Comparison of ENCODE assay signal across 18 cellular contexts in the genomic region with DNA sequence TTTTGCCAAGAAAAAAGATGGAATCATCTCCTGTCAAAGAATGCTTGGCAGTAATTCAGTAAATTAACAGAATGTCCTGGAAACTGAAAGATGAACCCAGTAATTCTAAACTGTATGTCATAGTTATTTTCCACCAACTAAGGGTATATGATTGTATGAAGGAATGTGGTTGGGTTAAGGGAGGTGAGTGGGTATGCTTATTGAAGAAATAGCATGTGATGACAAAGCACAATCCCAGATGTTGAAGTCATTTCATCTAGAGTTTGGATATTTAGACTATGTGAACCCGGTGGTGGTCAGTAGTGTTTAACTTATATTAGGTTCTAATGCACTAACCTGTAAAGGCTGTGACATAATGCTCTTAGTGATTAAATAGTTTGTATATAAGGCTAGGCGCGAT.
"Had no signal": no experiment of that assay in that cellular context is flagged by ENCODE, and none has a peak within 500 bp of the region (broad histone marks: within the 10 kb centered on the region; RNA-seq: fewer than 3 reads in every experiment).

No MANE protein-coding gene starts in this region.

- H3K27ac Mint-ChIP-seq: activated CD4-positive, alpha-beta T cell treated with anti-CD3 and anti-CD28 coated beads for 36 hours; activated T-helper 1 cell treated with anti-CD3 and anti-CD28 coated beads, Interleukin-12 subunit alpha, Interleukin-12 subunit beta, Interleukin-2, Interleukin-4 antibody, amounts not matched to agents 30 ng/mL and 10 ng/mL and 1 ng/mL, durations not matched to agents 14 hours and 24 hours and 36 hours; memory B cell; naive thymus-derived CD8-positive, alpha-beta T cell; WTC11 had no signal

- H3K4me1 ChIP-seq: body of pancreas, heart right ventricle, thyroid gland had no signal

- DNase-seq: activated CD4-positive, alpha-beta T cell treated with anti-CD3 and anti-CD28 coated beads for 36 hours; activated CD4-positive, alpha-beta T cell treated with anti-CD3 and anti-CD28 coated beads, Interleukin-2, amount 50 U/mL, for 48 hours; activated gamma-delta T cell treated with Interleukin-2 at 50 U/mL for 16 hours; activated T-cell treated with anti-CD3 and anti-CD28 coated beads for 4 hours; amniotic stem cell; body of pancreas; caudate nucleus; heart right ventricle; naive thymus-derived CD8-positive, alpha-beta T cell; retina; stimulated activated CD4-positive, alpha-beta T cell treated with anti-CD3 and anti-CD28 coated beads, Interleukin-12 subunit alpha, Interleukin-12 subunit beta, amount 100 ng/mL, for 4 hours; stimulated activated CD4-positive, alpha-beta T cell treated with anti-CD3 and anti-CD28 coated beads, Interleukin-2, amount 100 ng/mL, for 24 hours; stimulated activated naive CD4-positive, alpha-beta T cell treated with Interleukin-2 at 50 U/mL for 16 hours; thyroid gland had no signal

- H3K27ac ChIP-seq: body of pancreas, heart right ventricle, thyroid gland had no signal

- H3K36me3 ChIP-seq: thyroid gland had no signal

- H3K4me3 Mint-ChIP-seq: activated CD4-positive, alpha-beta T cell treated with anti-CD3 and anti-CD28 coated beads for 36 hours; activated T-helper 1 cell treated with anti-CD3 and anti-CD28 coated beads, Interleukin-12 subunit alpha, Interleukin-12 subunit beta, Interleukin-2, Interleukin-4 antibody, amounts not matched to agents 30 ng/mL and 10 ng/mL and 1 ng/mL, durations not matched to agents 14 hours and 24 hours and 36 hours; memory B cell; naive thymus-derived CD8-positive, alpha-beta T cell; WTC11 had no signal

- ATAC-seq: activated CD4-positive, alpha-beta T cell treated with anti-CD3 and anti-CD28 coated beads for 36 hours; activated naive CD4-positive, alpha-beta T cell treated with anti-CD3 and anti-CD28 coated beads, Interleukin-2, amount 50 U/mL, for 72 hours; body of pancreas; heart right ventricle; naive thymus-derived CD8-positive, alpha-beta T cell; WTC11 had no signal

- H3K9me3 ChIP-seq: thyroid gland had no signal

- H3K27me3 Mint-ChIP-seq: activated CD4-positive, alpha-beta T cell treated with anti-CD3 and anti-CD28 coated beads for 36 hours; memory B cell; naive thymus-derived CD8-positive, alpha-beta T cell had no signal

- H3K4me1 Mint-ChIP-seq: activated CD4-positive, alpha-beta T cell treated with anti-CD3 and anti-CD28 coated beads for 36 hours; naive thymus-derived CD8-positive, alpha-beta T cell had no signal

- H3K4me3 ChIP-seq: body of pancreas, heart right ventricle, thyroid gland had no signal

- H3K27me3 ChIP-seq: body of pancreas, heart right ventricle, thyroid gland had no signal
